In genomic region chr12:91382081-91382543, GRCh38 we compare ENCODE assay signal across 8 cellular contexts.
A peak's percentile ranks its signal among the peaks of the same experiment; 100 is the strongest.
DNase-seq lines count a peak whose midpoint lies in the region; ATAC-seq, FAIRE-seq and TF ChIP-seq lines count a peak whose summit lies in the region.

No MANE protein-coding gene starts in this region.

- peak overlapping the region; percentile 73 for H3K4me3 Mint-ChIP-seq in T-helper 2 cell treated with Interferon-gamma antibody and Interleukin-4, amounts not matched to agents 5 μg/mL and 100 μg/mL, for 36 hours
- peak overlapping the region; percentile 89 for H3K4me3 Mint-ChIP-seq in astrocyte (ENCODE audit: unreplicated experiment)

- H3K79me2 ChIP-seq in astrocyte (ENCODE audit: insufficient read depth, low read length) = no peaks in the 10 kb centered on the region

- peaks cover 5% of the 10 kb centered on the region for H3K4me1 ChIP-seq in astrocyte (ENCODE audit: insufficient read depth, low read length)

- TF ChIP-seq CTCF in GM10266 (IDR thresholded peaks at IDR 0.05; ENCODE audit: control insufficient read depth, insufficient read depth, low read depth, missing control alignments) (peak; percentile 82), astrocyte (IDR thresholded peaks at IDR 0.05; ENCODE audit: insufficient read depth, low read depth, low read length) (peak; percentile 93), retinal pigment epithelial cell (conservative IDR thresholded peaks at IDR 0.05; ENCODE audit: low read depth, low read length) (peak; percentile 84)

- peak; percentile 69 for ATAC-seq in HG02852 (IDR thresholded peaks at IDR 0.05; ENCODE audit: unreplicated experiment)

- H3K4me1 Mint-ChIP-seq in T-helper 2 cell treated with Interferon-gamma antibody and Interleukin-4, amounts not matched to agents 5 μg/mL and 100 μg/mL, for 36 hours (ENCODE audit: low read depth) = peaks cover 6% of the 10 kb centered on the region
- peaks cover 3% of the 10 kb centered on the region for H3K4me1 Mint-ChIP-seq in astrocyte (ENCODE audit: low read depth, unreplicated experiment)

- peak overlapping the region; percentile 85 for H3K27ac ChIP-seq in astrocyte (ENCODE audit: low read depth, low read length)

- peak overlapping the region; percentile 88 for H3K4me2 ChIP-seq in astrocyte (ENCODE audit: low read length)

- no peaks in the 10 kb centered on the region for H4K20me1 ChIP-seq in astrocyte (ENCODE audit: insufficient read depth, low read length)

- H2AFZ ChIP-seq in astrocyte (ENCODE audit: low read depth, low read length) = peak overlapping the region; percentile 66

- no peaks in the 10 kb centered on the region for H3K9me3 ChIP-seq in astrocyte (ENCODE audit: insufficient read depth, low read depth, low read length)

- H3K27me3 ChIP-seq in astrocyte (ENCODE audit: insufficient read depth, low read length) = no peaks in the 10 kb centered on the region

- H3K4me3 ChIP-seq in astrocyte (ENCODE audit: insufficient read depth, low read depth, low read length) (peak overlapping the region; percentile 66), retinal pigment epithelial cell (ENCODE audit: low read length) (peak overlapping the region; percentile 56)

- peaks cover 13% of the 10 kb centered on the region for H3K27me3 Mint-ChIP-seq in T-helper 2 cell treated with Interferon-gamma antibody and Interleukin-4, amounts not matched to agents 5 μg/mL and 100 μg/mL, for 36 hours (ENCODE audit: low read depth)
- no peaks in the 10 kb centered on the region for H3K27me3 Mint-ChIP-seq in astrocyte (ENCODE audit: low read depth, unreplicated experiment)

- peak; percentile 93 for FAIRE-seq in astrocyte (lab: Jason Lieb, UNC)

- H3K36me3 Mint-ChIP-seq in T-helper 2 cell treated with Interferon-gamma antibody and Interleukin-4, amounts not matched to agents 5 μg/mL and 100 μg/mL, for 36 hours (ENCODE audit: low read depth) = no peaks in the 10 kb centered on the region
- no peaks in the 10 kb centered on the region for H3K36me3 Mint-ChIP-seq in astrocyte (ENCODE audit: low read depth, unreplicated experiment)

- peak; percentile 23 for DNase-seq in GM10266 (ENCODE audit: extremely low spot score)
- peak; percentile 68 for DNase-seq in NCI-H146 treated with DMSO at 0.1 percent for 48 hours (lab: John Stamatoyannopoulos, UW; ENCODE audit: unreplicated experiment)
- peak; percentile 62 for DNase-seq in T-helper 2 cell treated with Interferon-gamma antibody and Interleukin-4, amounts not matched to agents 5 μg/mL and 100 μg/mL, for 36 hours (ENCODE audit: low spot score)
- peak; percentile 59 for DNase-seq in astrocyte (ENCODE audit: low read depth)
- peak; percentile 8 to 94 (median 68) for DNase-seq in hypothalamus (lab: John Stamatoyannopoulos, UW)
- DNase-seq in retinal pigment epithelial cell (ENCODE audit: low read depth) = no peak
- no peak for DNase-seq in HuH-7.5 (ENCODE audit: low spot score)

- H3K36me3 ChIP-seq in astrocyte (ENCODE audit: insufficient read depth, low read length) = no peaks in the 10 kb centered on the region

- H3K9me3 Mint-ChIP-seq in T-helper 2 cell treated with Interferon-gamma antibody and Interleukin-4, amounts not matched to agents 5 μg/mL and 100 μg/mL, for 36 hours = no peaks in the 10 kb centered on the region
- H3K9me3 Mint-ChIP-seq in astrocyte (ENCODE audit: unreplicated experiment) = no peaks in the 10 kb centered on the region

- H3K9ac ChIP-seq in astrocyte (ENCODE audit: low read length) = peak overlapping the region; percentile 83

- no peak overlapping the region for H3K27ac Mint-ChIP-seq in T-helper 2 cell treated with Interferon-gamma antibody and Interleukin-4, amounts not matched to agents 5 μg/mL and 100 μg/mL, for 36 hours
- peak overlapping the region; percentile 93 for H3K27ac Mint-ChIP-seq in astrocyte (ENCODE audit: unreplicated experiment)

Comparison
In these comparisons a context has a peak if more than half of its experiments do, and no peak if none do; other contexts are left out.
1. DNase-seq: peak in GM10266 (single experiment), NCI-H146 treated with DMSO at 0.1 percent for 48 hours (single experiment), T-helper 2 cell treated with Interferon-gamma antibody and Interleukin-4, amounts not matched to agents 5 μg/mL and 100 μg/mL, for 36 hours (single experiment), astrocyte (single experiment) and hypothalamus (51 of 51); none in retinal pigment epithelial cell (single experiment) and HuH-7.5 (single experiment).
2. Peak in every context shown above with its lines, with median percentiles within 50 percentile points of each other: CTCF ChIP-seq.